10 cellular contexts compared by ENCODE assay signal in genomic region chr4:112514079-112514448, GRCh38. TPM values are rescaled to one million over a fixed set of nuclear protein-coding genes. Genes with fewer than 3 reads are reported as not detected.
DNase-seq lines count a peak whose midpoint lies in the region; ATAC-seq and TF ChIP-seq lines count a peak whose summit lies in the region.
"Had no signal": no experiment of that assay in that cellular context is flagged by ENCODE, and none has a peak within 500 bp of the region (broad histone marks: within the 10 kb centered on the region; RNA-seq: fewer than 3 reads in every experiment).

No MANE protein-coding gene starts in this region.

- H3K9me3 ChIP-seq in neuronal stem cell (replicated peaks in 1 of 2; ENCODE audit: control insufficient read depth in 2 of 2, insufficient read depth in 1 of 2, low read depth in 1 of 2, low read length in 2 of 2): peaks cover 0 to 9% of the 10 kb centered on the region in 2 donors
- no peaks in the 10 kb centered on the region for H3K9me3 ChIP-seq in adrenal gland (replicated peaks in 1 of 3)
- H3K9me3 ChIP-seq: psoas muscle had no signal

- H3K4me2 ChIP-seq in neuronal stem cell (ENCODE audit: insufficient read depth, low read length, poor library complexity, severe bottlenecking): peak overlapping the region; percentile 100

- no peak overlapping the region for H2AFZ ChIP-seq in neuronal stem cell (ENCODE audit: low read length)

- H3K14ac ChIP-seq in neuronal stem cell (ENCODE audit: low read length): no peak overlapping the region

- H3K27me3 Mint-ChIP-seq in T-helper 1 cell treated with Interleukin-12 subunit alpha and Interleukin-12 subunit beta and Interleukin-4 antibody, amounts not matched to agents 30 μg/mL and 1 μg/mL, for 36 hours (ENCODE audit: low read depth): peaks cover 83% of the 10 kb centered on the region
- H3K27me3 Mint-ChIP-seq in activated naive CD8-positive, alpha-beta T cell: peaks cover 67% of the 10 kb centered on the region

- peak overlapping the region; percentile 78 for H3K27ac Mint-ChIP-seq in T-helper 1 cell treated with Interleukin-12 subunit alpha and Interleukin-12 subunit beta and Interleukin-4 antibody, amounts not matched to agents 30 μg/mL and 1 μg/mL, for 36 hours
- no peak overlapping the region for H3K27ac Mint-ChIP-seq in activated naive CD8-positive, alpha-beta T cell

- no peak overlapping the region for H2BK12ac ChIP-seq in neuronal stem cell (ENCODE audit: low read length)

- H2BK120ac ChIP-seq in neuronal stem cell (ENCODE audit: low read depth, low read length): no peak overlapping the region

- H3K23ac ChIP-seq in neuronal stem cell (ENCODE audit: low read depth, low read length, poor library complexity): no peak overlapping the region

- H3K4me1 ChIP-seq in neuronal stem cell (ENCODE audit: control insufficient read depth in 2 of 2, insufficient read depth in 1 of 2, low read depth in 1 of 2, low read length in 2 of 2): peaks cover 36 to 41% of the 10 kb centered on the region in 2 donors
- peaks cover 24 to 38% of the 10 kb centered on the region in 2 donors for H3K4me1 ChIP-seq in adrenal gland (replicated peaks in 1 of 2)

- no peaks in the 10 kb centered on the region for H3K9me3 Mint-ChIP-seq in T-helper 1 cell treated with Interleukin-12 subunit alpha and Interleukin-12 subunit beta and Interleukin-4 antibody, amounts not matched to agents 30 μg/mL and 1 μg/mL, for 36 hours
- peaks cover 8% of the 10 kb centered on the region for H3K9me3 Mint-ChIP-seq in activated naive CD8-positive, alpha-beta T cell (ENCODE audit: low read depth)

- H3K18ac ChIP-seq in neuronal stem cell (ENCODE audit: low read length): no peak overlapping the region

- H3K27me3 ChIP-seq in neuronal stem cell (ENCODE audit: control insufficient read depth in 3 of 3, insufficient read depth in 3 of 3, low read depth in 1 of 3, low read length in 3 of 3) (peaks cover 26 to 94% (median 80%) of the 10 kb centered on the region in 3 experiments), adrenal gland (peaks cover 92% of the 10 kb centered on the region)

- intact Hi-C loops in cardiac septum (cut with DNase I) (no loop called here), adrenal gland (cut with DNase I) (no loop called here)

- H3K9ac ChIP-seq in neuronal stem cell (ENCODE audit: low read depth, low read length, poor library complexity): no peak overlapping the region

- no peak overlapping the region for H2BK15ac ChIP-seq in neuronal stem cell (ENCODE audit: low read length)

- DNase-seq in T-helper 1 cell (no peak), neuronal stem cell (ENCODE audit: low spot score) (no peak), cardiac septum (ENCODE audit: low spot score) (no peak), NCI-H524 treated with DMSO at 0.1 percent for 48 hours (lab: John Stamatoyannopoulos, UW) (no peak), adrenal gland (no peak)
- DNase-seq: psoas muscle had no signal

- no peaks in the 10 kb centered on the region for H3K79me1 ChIP-seq in neuronal stem cell (ENCODE audit: low read depth, low read length)

- peaks cover 2% of the 10 kb centered on the region for H3K36me3 Mint-ChIP-seq in T-helper 1 cell treated with Interleukin-12 subunit alpha and Interleukin-12 subunit beta and Interleukin-4 antibody, amounts not matched to agents 30 μg/mL and 1 μg/mL, for 36 hours (ENCODE audit: low read depth)
- peaks cover 3% of the 10 kb centered on the region for H3K36me3 Mint-ChIP-seq in activated naive CD8-positive, alpha-beta T cell

- H4K91ac ChIP-seq in neuronal stem cell (ENCODE audit: low read depth, low read length, poor library complexity): no peak overlapping the region

- H2BK5ac ChIP-seq in neuronal stem cell (ENCODE audit: low read length): no peak overlapping the region

- no CpG with 5 or more reads among the region's 9 CpGs for WGBS in neuronal stem cell (ENCODE audit: extremely low coverage in 2 of 2, insufficient read length in 2 of 2, insufficient replicate concordance in 1 of 2), 2 donors
- WGBS in adrenal gland, 4 donors: 5 to 9% (median 6%) methylated on average over 9 of the region's 9 CpGs

- no peak for TF ChIP-seq CTCF in adrenal gland (IDR thresholded peaks at IDR 0.05)

- H3K4me3 Mint-ChIP-seq in T-helper 1 cell treated with Interleukin-12 subunit alpha and Interleukin-12 subunit beta and Interleukin-4 antibody, amounts not matched to agents 30 μg/mL and 1 μg/mL, for 36 hours: peak overlapping the region; percentile 97
- peak overlapping the region; percentile 81 for H3K4me3 Mint-ChIP-seq in activated naive CD8-positive, alpha-beta T cell

- H2AK5ac ChIP-seq in neuronal stem cell (ENCODE audit: low read depth, low read length): no peak overlapping the region

- no peak overlapping the region for H3K27ac ChIP-seq in neuronal stem cell (replicated peaks; ENCODE audit: low read length)
- H3K27ac ChIP-seq in adrenal gland: no peak overlapping the region
- H3K27ac ChIP-seq: psoas muscle had no signal

- no peak overlapping the region for H3K4me3 ChIP-seq in neuronal stem cell (ENCODE audit: low read length in 2 of 2)
- H3K4me3 ChIP-seq in adrenal gland: no peak overlapping the region

- peaks cover 54% of the 10 kb centered on the region for H3K4me1 Mint-ChIP-seq in T-helper 1 cell treated with Interleukin-12 subunit alpha and Interleukin-12 subunit beta and Interleukin-4 antibody, amounts not matched to agents 30 μg/mL and 1 μg/mL, for 36 hours (ENCODE audit: low read depth)
- H3K4me1 Mint-ChIP-seq in activated naive CD8-positive, alpha-beta T cell (ENCODE audit: low read depth): peaks cover 56% of the 10 kb centered on the region

- ATAC-seq in HG03175 (IDR thresholded peaks at IDR 0.05; ENCODE audit: unreplicated experiment): peak; percentile 12
- ATAC-seq: psoas muscle had no signal

- H4K8ac ChIP-seq in neuronal stem cell (ENCODE audit: low read depth, low read length): no peak overlapping the region

- no peaks in the 10 kb centered on the region for H3K36me3 ChIP-seq in neuronal stem cell (replicated peaks in 1 of 2; ENCODE audit: control insufficient read depth in 2 of 2, insufficient read depth in 2 of 2, low read length in 2 of 2)
- H3K36me3 ChIP-seq in adrenal gland (replicated peaks in 1 of 2): no peaks in the 10 kb centered on the region

- no peak for TF ChIP-seq POLR2A in adrenal gland (IDR thresholded peaks at IDR 0.05)

- H3K4ac ChIP-seq in neuronal stem cell (ENCODE audit: low read length): no peak overlapping the region

RNA-seq across cellular contexts. Expression of gene NEUROG2, which starts 1.9 kb away (rescaled TPM):
- polyA plus RNA-seq in neuronal stem cell (2013, experiment 1 of 2): 0.68 TPM
- 0.66 TPM for polyA plus RNA-seq in neuronal stem cell (2013, experiment 2 of 2)
- not detected for total RNA-seq in cardiac septum
- not detected for total RNA-seq in adrenal gland
- not detected for polyA plus RNA-seq in adrenal gland
- total RNA-seq: psoas muscle had no signal
- polyA plus RNA-seq: BJ, psoas muscle had no signal
